ENCODE assay signal across 1 cellular context in genomic region chr18:7953085-7953958, GRCh38.
TF ChIP-seq lines count a peak whose summit lies in the region.

No MANE protein-coding gene starts in this region.

TF ChIP-seq in GM12878, 131 proteins besides CTCF, POLR2A, EP300 and RAD21 (continued from another document and continues in another):
- TF ChIP-seq CUX1 (IDR thresholded peaks at IDR 0.05; ENCODE audit: insufficient replicate concordance, low read depth, low read length) = peak; percentile 35
- TF ChIP-seq NFIC (IDR thresholded peaks at IDR 0.05; ENCODE audit: low read depth, low read length) = peak; percentile 69
- TF ChIP-seq DPF2 (IDR thresholded peaks at IDR 0.05) = peak; percentile 97
- TF ChIP-seq BHLHE40 (IDR thresholded peaks at IDR 0.05; ENCODE audit: borderline replicate concordance in 1 of 2, low read depth in 2 of 2, low read length in 1 of 2) = peak; percentile 50 to 74; a peak in 3 of 4 replicates
- peak; percentile 78 for TF ChIP-seq PAX5 (IDR thresholded peaks at IDR 0.05; ENCODE audit: borderline replicate concordance, low read depth, low read length)
- 0 out of 2 replicates have a peak, but pooled peaks have one; percentile 37 for TF ChIP-seq GATAD2B (conservative IDR thresholded peaks at IDR 0.05; ENCODE audit: low read depth)
- no peak for TF ChIP-seq POLR2AphosphoS2 (IDR thresholded peaks at IDR 0.05; ENCODE audit: low read depth, low read length)
- TF ChIP-seq HDAC6 (IDR thresholded peaks at IDR 0.05; ENCODE audit: unreplicated experiment) = no peak
- TF ChIP-seq EGR1 (IDR thresholded peaks at IDR 0.05; ENCODE audit: borderline replicate concordance in 1 of 2, low read depth in 2 of 2, low read length in 2 of 2) = no peak
- TF ChIP-seq ZNF24 (IDR thresholded peaks at IDR 0.05) = peak; percentile 77
- peak; percentile 85 to 93; a peak in 3 of 4 replicates for TF ChIP-seq IKZF2 (IDR thresholded peaks at IDR 0.05)
- TF ChIP-seq CHD2 (IDR thresholded peaks at IDR 0.05; ENCODE audit: borderline replicate concordance, low read depth, low read length) = 0 out of 2 replicates have a peak, but pooled peaks have one; percentile 67
- TF ChIP-seq KAT2A (conservative IDR thresholded peaks at IDR 0.05; ENCODE audit: control insufficient read depth, low read depth, low read length) = no peak
- TF ChIP-seq USF1 (IDR thresholded peaks at IDR 0.05; ENCODE audit: borderline replicate concordance, extremely low read length, insufficient read depth, low read depth, low read length) = no peak
- no peak for TF ChIP-seq HSF1 (IDR thresholded peaks at IDR 0.05; ENCODE audit: low read depth, low read length)
- no peak for TF ChIP-seq PBX3 (IDR thresholded peaks at IDR 0.05; ENCODE audit: insufficient replicate concordance, low read depth, low read length)
- no peak for TF ChIP-seq STAT1 (conservative IDR thresholded peaks at IDR 0.05)
- peak; percentile 61 for TF ChIP-seq NR2C1 (IDR thresholded peaks at IDR 0.05)
- TF ChIP-seq IRF4 (IDR thresholded peaks at IDR 0.05; ENCODE audit: low read depth, low read length) = peak; percentile 84
- peak; percentile 98 for TF ChIP-seq NR2F1 (conservative IDR thresholded peaks at IDR 0.05)
- TF ChIP-seq ELK1 (IDR thresholded peaks at IDR 0.05; ENCODE audit: low read depth, low read length) = no peak
- no peak for TF ChIP-seq FOXM1 (IDR thresholded peaks at IDR 0.05; ENCODE audit: low read depth, low read length)
- no peak for TF ChIP-seq SIN3A (IDR thresholded peaks at IDR 0.05; ENCODE audit: low read depth, low read length)
- TF ChIP-seq SREBF2 (IDR thresholded peaks at IDR 0.05; ENCODE audit: low read length) = no peak
- no peak for TF ChIP-seq ZBTB4 (CRISPR knock-in tag; IDR thresholded peaks at IDR 0.05)
- TF ChIP-seq MEF2B (IDR thresholded peaks at IDR 0.05; ENCODE audit: partially characterized antibody, poor library complexity, severe bottlenecking) = peak; percentile 98
- TF ChIP-seq IKZF1 (conservative IDR thresholded peaks at IDR 0.05) = peak; percentile 76
- no peak for TF ChIP-seq TCF12 (IDR thresholded peaks at IDR 0.05; ENCODE audit: low read depth, low read length)
- TF ChIP-seq CBX5 (IDR thresholded peaks at IDR 0.05; ENCODE audit: low read depth) = no peak
- peak; percentile 83 for TF ChIP-seq PKNOX1 (IDR thresholded peaks at IDR 0.05)
- TF ChIP-seq RAD51 (IDR thresholded peaks at IDR 0.05) = 0 out of 2 replicates have a peak, but pooled peaks have one; percentile 12
- TF ChIP-seq SP1 (IDR thresholded peaks at IDR 0.05; ENCODE audit: low read depth, low read length) = peak; percentile 37
- peak; percentile 86 for TF ChIP-seq BMI1 (IDR thresholded peaks at IDR 0.05; ENCODE audit: borderline replicate concordance)
- 0 out of 4 replicates have a peak, but pooled peaks of 1 of the 2 experiments have one; percentile 44 for TF ChIP-seq SRF (IDR thresholded peaks at IDR 0.05; ENCODE audit: low read depth in 2 of 2, low read length in 2 of 2)
- no peak for TF ChIP-seq TARDBP (IDR thresholded peaks at IDR 0.05; ENCODE audit: borderline replicate concordance)
- peak; percentile 75; the same call in 1 of the 2 replicates for TF ChIP-seq ESRRA (IDR thresholded peaks at IDR 0.05; ENCODE audit: low read length)
- TF ChIP-seq MYB (IDR thresholded peaks at IDR 0.05; ENCODE audit: borderline replicate concordance, low read depth, low read length) = 0 out of 2 replicates have a peak, but pooled peaks have one; percentile 53
- TF ChIP-seq CREB1 (IDR thresholded peaks at IDR 0.05; ENCODE audit: low read depth) = no peak
- TF ChIP-seq CEBPB (IDR thresholded peaks at IDR 0.05; ENCODE audit: borderline replicate concordance in 1 of 2, low read depth in 2 of 2, low read length in 2 of 2) = no peak
- no peak for TF ChIP-seq PRDM15 (CRISPR knock-in tag; IDR thresholded peaks at IDR 0.05)
